20 cellular contexts compared by ENCODE assay signal in genomic region chr14:101491841-101492240, GRCh38.
A peak's percentile ranks its signal among the peaks of the same experiment; 100 is the strongest.
DNase-seq lines count a peak whose midpoint lies in the region; ATAC-seq, FAIRE-seq and TF ChIP-seq lines count a peak whose summit lies in the region.
"Had no signal": no experiment of that assay in that cellular context is flagged by ENCODE, and none has a peak within 500 bp of the region (broad histone marks: within the 10 kb centered on the region; RNA-seq: fewer than 3 reads in every experiment).

No MANE protein-coding gene starts in this region.

- intact Hi-C loops in right lobe of liver (cut with DNase I) (no loop called here), HepG2 (cut with micrococcal nuclease; ENCODE audit: unreplicated experiment) (no loop called here), posterior vena cava (cut with DNase I) (no loop called here)

- in situ Hi-C loops in HepG2 (cut with HindIII; ENCODE audit: extremely low pct_ligation_motif_present, low pct_unique_long_range_greater_than_20kb): no loop called here

- CTCF ChIA-PET in HepG2 (lab: Yijun Ruan, JAX; ENCODE audit: low intra/inter-chr PET ratio, low total read pairs): no interaction called here

- 0 out of 3 replicates have a peak, but pooled peaks cover 5% of the 10 kb centered on the region for H3K36me3 Mint-ChIP-seq in GM23338 (ENCODE audit: low read depth)
- H3K36me3 Mint-ChIP-seq: CD4-positive, CD25-positive, alpha-beta regulatory T cell had no signal

- FAIRE-seq in HepG2 (lab: Jason Lieb, UNC): no peak
- FAIRE-seq: H54, K562 had no signal

- TF ChIP-seq EP300 in HepG2 (IDR thresholded peaks at IDR 0.05; ENCODE audit: low read depth in 2 of 2, low read length in 2 of 2): no peak
- TF ChIP-seq EP300 in HepG2 (CRISPR knock-in tag; IDR thresholded peaks at IDR 0.05; ENCODE audit: borderline replicate concordance): no peak

- H4K20me1 ChIP-seq in HepG2 (ENCODE audit: insufficient read depth, low read length) (no peaks in the 10 kb centered on the region), GM23338 (replicated peaks; ENCODE audit: insufficient read depth) (no peaks in the 10 kb centered on the region)

- DNase-seq in right lobe of liver (peak in 2 of 3 donors; percentile 6 to 9), HepG2 (ENCODE audit: low spot score) (no peak), ecto neural progenitor cell (ENCODE audit: low spot score) (peak; percentile 24), posterior vena cava (ENCODE audit: low spot score) (peak; percentile 56), GM23338 (ENCODE audit: low spot score) (no peak)
- DNase-seq in stimulated activated CD8-positive, alpha-beta memory T cell treated with anti-CD3 and anti-CD28 coated beads, Interleukin-4, amount 100 ng/mL, for 48 hours: no peak
- DNase-seq: CD4-positive, CD25-positive, alpha-beta regulatory T cell; EL; GF-D8; MG63; NCI-H1436; NCI-H187 treated with DMSO at 0.1 percent for 48 hours; NCI-H2107; NCI-H510A; NK-92 treated with Interleukin-12 subunit alpha and Interleukin-12 subunit beta, amount 100 ng/mL, for 24 hours had no signal

- peaks cover 22% of the 10 kb centered on the region for H3K9me3 Mint-ChIP-seq in GM23338

- H3K27me3 ChIP-seq in right lobe of liver (no peaks in the 10 kb centered on the region), HepG2 (ENCODE audit: control insufficient read depth in 1 of 2, insufficient read depth in 2 of 2, low read length in 2 of 2) (peaks cover 0 to 4% of the 10 kb centered on the region in 2 experiments; a peak in 1 of 5 replicates), GM23338 (ENCODE audit: insufficient read depth) (no peaks in the 10 kb centered on the region)
- H3K27me3 ChIP-seq: MG63, SJSA1 had no signal

- no peaks in the 10 kb centered on the region for H3K9me2 ChIP-seq in GM23338 (ENCODE audit: insufficient read depth)

- H3K4me3 ChIP-seq in right lobe of liver (no peak overlapping the region), HepG2 (replicated peaks in 1 of 3; ENCODE audit: insufficient read depth in 1 of 3, low read depth in 2 of 3, low read length in 3 of 3) (no peak overlapping the region), GM23338 (no peak overlapping the region)
- H3K4me3 ChIP-seq: K562, MG63, SJSA1 had no signal

- H2AFZ ChIP-seq in HepG2 (ENCODE audit: low read length) (no peak overlapping the region), GM23338 (no peak overlapping the region)

- TF ChIP-seq POLR2A in right lobe of liver (IDR thresholded peaks at IDR 0.05) (no peak), HepG2 (IDR thresholded peaks at IDR 0.05; ENCODE audit: insufficient read depth in 1 of 2, low read depth in 2 of 2, low read length in 2 of 2) (no peak)

- H3K36me3 ChIP-seq in right lobe of liver: no peaks in the 10 kb centered on the region
- no peaks in the 10 kb centered on the region for H3K36me3 ChIP-seq in HepG2 (replicated peaks in 1 of 2; ENCODE audit: control insufficient read depth in 1 of 2, insufficient read depth in 2 of 2, low read length in 2 of 2)
- H3K36me3 ChIP-seq in GM23338 (ENCODE audit: insufficient read depth): 0 out of 2 replicates have a peak, but pooled peaks cover 2% of the 10 kb centered on the region
- H3K36me3 ChIP-seq: MG63, SJSA1 had no signal

- no peak for TF ChIP-seq RAD21 in HepG2 (CRISPR knock-in tag; IDR thresholded peaks at IDR 0.05)

- H3K4me1 ChIP-seq in right lobe of liver: peaks cover 0 to 17% (median 5%) of the 10 kb centered on the region in 4 donors
- peaks cover 28% of the 10 kb centered on the region for H3K4me1 ChIP-seq in HepG2 (ENCODE audit: insufficient read depth, low read length)
- peaks cover 9% of the 10 kb centered on the region; the same call in 1 of the 2 replicates for H3K4me1 ChIP-seq in GM23338 (ENCODE audit: insufficient read depth)
- H3K4me1 ChIP-seq: SJSA1 had no signal

- H3K4me3 Mint-ChIP-seq in GM23338: no peak overlapping the region
- H3K4me3 Mint-ChIP-seq: CD4-positive, CD25-positive, alpha-beta regulatory T cell had no signal

- no peak for ATAC-seq in right lobe of liver
- no peak for ATAC-seq in HepG2
- no peak for ATAC-seq in GM21390 (IDR thresholded peaks at IDR 0.05; ENCODE audit: unreplicated experiment)
- ATAC-seq in GM23338: no peak
- ATAC-seq: K562, Panc1 had no signal

- POLR2A ChIA-PET in HepG2 (lab: Yijun Ruan, JAX): no interaction called here

- H3K79me2 ChIP-seq in HepG2 (ENCODE audit: insufficient read depth, low read length) (no peaks in the 10 kb centered on the region), GM23338 (replicated peaks; ENCODE audit: insufficient read depth) (no peaks in the 10 kb centered on the region)

- H3F3A ChIP-seq in GM23338 (replicated peaks; ENCODE audit: low read depth): no peaks in the 10 kb centered on the region

- peaks cover 17% of the 10 kb centered on the region for H3K4me1 Mint-ChIP-seq in GM23338

- TF ChIP-seq CTCF in right lobe of liver (IDR thresholded peaks at IDR 0.05) (no peak), HepG2 (CRISPR knock-in tag; IDR thresholded peaks at IDR 0.05) (no peak), GM23338 (conservative IDR thresholded peaks at IDR 0.05; ENCODE audit: low read depth in 2 of 2) (no peak)

- H3K9me3 ChIP-seq in right lobe of liver (no peaks in the 10 kb centered on the region), HepG2 (ENCODE audit: low read length) (no peaks in the 10 kb centered on the region)
- H3K9me3 ChIP-seq: MG63, SJSA1 had no signal

- H3K9ac ChIP-seq in HepG2 (ENCODE audit: insufficient read depth, low read depth, low read length): no peak overlapping the region

- no peak overlapping the region for H3K27ac Mint-ChIP-seq in GM23338
- H3K27ac Mint-ChIP-seq: CD4-positive, CD25-positive, alpha-beta regulatory T cell had no signal

- no peak overlapping the region for H3K27ac ChIP-seq in right lobe of liver
- no peak overlapping the region for H3K27ac ChIP-seq in HepG2 (ENCODE audit: extremely low read length, insufficient read depth, low read length)
- no peak overlapping the region for H3K27ac ChIP-seq in GM23338 (ENCODE audit: low read depth)
- H3K27ac ChIP-seq: SJSA1 had no signal

- no TSS peak for BruUV-seq in HepG2 (replicated peaks; lab: Mats Ljungman, UMichigan)

- H3K4me2 ChIP-seq in HepG2 (ENCODE audit: low read depth, low read length) (no peak overlapping the region), GM23338 (no peak overlapping the region)

- 69% methylated on average over 4 of the region's 12 CpGs for WGBS in right lobe of liver (ENCODE audit: insufficient coverage, low coverage, low lambda C conversion rate, missing lambda C conversion rate)
- 82% methylated on average over 12 of the region's 12 CpGs for WGBS in HepG2 (ENCODE audit: low lambda C conversion rate)

- H3K27me3 Mint-ChIP-seq in GM23338 (ENCODE audit: insufficient read depth, low read depth, poor library complexity): peaks cover 13% of the 10 kb centered on the region

TF ChIP-seq in HepG2, 621 proteins besides CTCF, POLR2A, EP300 and RAD21:
- no peak for TF ChIP-seq ZNF264 (CRISPR knock-in tag; IDR thresholded peaks at IDR 0.05)
- TF ChIP-seq ZFP41 (CRISPR knock-in tag; IDR thresholded peaks at IDR 0.05; ENCODE audit: borderline replicate concordance): no peak
- no peak for TF ChIP-seq ZNF629 (CRISPR knock-in tag; conservative IDR thresholded peaks at IDR 0.05)

TF ChIP-seq in GM23338, 12 proteins besides CTCF, POLR2A, EP300 and RAD21 (continues in another document):
- TF ChIP-seq POLR2AphosphoS5 (IDR thresholded peaks at IDR 0.05; ENCODE audit: low read depth) (no peak), REST (IDR thresholded peaks at IDR 0.05; ENCODE audit: unreplicated experiment) (no peak), CREB1 (CRISPR knock-in tag; IDR thresholded peaks at IDR 0.05; ENCODE audit: low read depth) (no peak), EZH2 (IDR thresholded peaks at IDR 0.05; ENCODE audit: low read depth, unreplicated experiment) (no peak)

Comparison
In these comparisons a context has a peak if more than half of its experiments do, and no peak if none do; other contexts are left out.
1. DNase-seq: peak in right lobe of liver (2 of 3), ecto neural progenitor cell (single experiment) and posterior vena cava (single experiment); none in HepG2 (single experiment), stimulated activated CD8-positive, alpha-beta memory T cell treated with anti-CD3 and anti-CD28 coated beads, Interleukin-4, amount 100 ng/mL, for 48 hours (single experiment) and GM23338 (single experiment).